ENCODE assay signal across 9 cellular contexts in genomic region chr7:54757711-54758110, GRCh38. TPM values are rescaled to one million over a fixed set of nuclear protein-coding genes. Genes with fewer than 3 reads are reported as not detected.
A peak's percentile ranks its signal among the peaks of the same experiment; 100 is the strongest.
DNase-seq lines count a peak whose midpoint lies in the region; ATAC-seq and TF ChIP-seq lines count a peak whose summit lies in the region.
"Had no signal": no experiment of that assay in that cellular context is flagged by ENCODE, and none has a peak within 500 bp of the region (broad histone marks: within the 10 kb centered on the region; RNA-seq: fewer than 3 reads in every experiment).

No MANE protein-coding gene starts in this region.

- H3K9me3 Mint-ChIP-seq in activated CD4-positive, alpha-beta T cell treated with anti-CD3 and anti-CD28 coated beads for 36 hours (ENCODE audit: low read depth): no peaks in the 10 kb centered on the region
- H3K9me3 Mint-ChIP-seq in activated T-helper 2 cell treated with anti-CD3 and anti-CD28 coated beads, Interferon-gamma antibody, Interleukin-2, Interleukin-4, amounts not matched to agents 10 μg/mL and 5 μg/mL and 100 μg/mL, durations not matched to agents 14 hours and 24 hours and 36 hours: no peaks in the 10 kb centered on the region
- H3K9me3 Mint-ChIP-seq in immature natural killer cell: no peaks in the 10 kb centered on the region

- POLR2A ChIA-PET in activated CD4-positive, alpha-beta T cell treated with anti-CD3 and anti-CD28 coated beads for 36 hours (lab: Charles Lee): no interaction called here
- POLR2A ChIA-PET in GM10248 (lab: Yijun Ruan, JAX): no interaction called here

- no peaks in the 10 kb centered on the region for H3K27me3 ChIP-seq in thoracic aorta (replicated peaks; ENCODE audit: insufficient read depth)

- intact Hi-C loops in activated CD4-positive, alpha-beta T cell treated with anti-CD3 and anti-CD28 coated beads for 36 hours (cut with DNase I, micrococcal nuclease): loop anchor here in 1 of 2 experiments (2.0 to 5.0 kb wide), 3 partner anchors 775 to 1193 kb away; partner anchors contain the start of genes MRPS17 and VOPP1
- intact Hi-C loops in activated T-helper 2 cell treated with anti-CD3 and anti-CD28 coated beads, Interferon-gamma antibody, Interleukin-2, Interleukin-4, amounts not matched to agents 10 μg/mL and 5 μg/mL and 100 μg/mL, durations not matched to agents 14 hours and 24 hours and 36 hours (cut with micrococcal nuclease): loop anchor here (2.0 to 5.0 kb wide), 4 partner anchors 31 to 1130 kb away; partner anchors contain the start of genes LANCL2 and ZNF713

- DNase-seq in activated CD4-positive, alpha-beta T cell treated with anti-CD3 and anti-CD28 coated beads for 36 hours: no peak
- DNase-seq in activated CD4-positive, alpha-beta T cell treated with anti-CD3 and anti-CD28 coated beads, Interleukin-2, amount 50 U/mL, for 4 hours: no peak
- no peak for DNase-seq in activated T-helper 2 cell treated with anti-CD3 and anti-CD28 coated beads, Interferon-gamma antibody, Interleukin-2, Interleukin-4, amounts not matched to agents 10 μg/mL and 5 μg/mL and 100 μg/mL, durations not matched to agents 14 hours and 24 hours and 36 hours (ENCODE audit: low spot score)
- no peak for DNase-seq in immature natural killer cell
- no peak for DNase-seq in thoracic aorta (ENCODE audit: low spot score)
- no peak for DNase-seq in GM10248 (ENCODE audit: extremely low spot score)
- DNase-seq in EL: no peak
- DNase-seq: AML-193 had no signal

- no peak overlapping the region for H3K27ac ChIP-seq in thoracic aorta

- ATAC-seq in activated CD4-positive, alpha-beta T cell treated with anti-CD3 and anti-CD28 coated beads for 36 hours: no peak
- no peak for ATAC-seq in thoracic aorta (ENCODE audit: insufficient number of reproducible peaks, low FRiP score, low read depth)
- no peak for ATAC-seq in HG02852 (IDR thresholded peaks at IDR 0.05; ENCODE audit: unreplicated experiment)

- H3K27ac Mint-ChIP-seq in activated CD4-positive, alpha-beta T cell treated with anti-CD3 and anti-CD28 coated beads for 36 hours: peak overlapping the region; percentile 91
- H3K27ac Mint-ChIP-seq in activated T-helper 2 cell treated with anti-CD3 and anti-CD28 coated beads, Interferon-gamma antibody, Interleukin-2, Interleukin-4, amounts not matched to agents 10 μg/mL and 5 μg/mL and 100 μg/mL, durations not matched to agents 14 hours and 24 hours and 36 hours: peak overlapping the region; percentile 94
- H3K27ac Mint-ChIP-seq in immature natural killer cell: peak overlapping the region in 3 of 6 donors; percentile 89 to 96 (median 95)

- peaks cover 20% of the 10 kb centered on the region for H3K4me1 Mint-ChIP-seq in activated CD4-positive, alpha-beta T cell treated with anti-CD3 and anti-CD28 coated beads for 36 hours
- peaks cover 33% of the 10 kb centered on the region for H3K4me1 Mint-ChIP-seq in activated T-helper 2 cell treated with anti-CD3 and anti-CD28 coated beads, Interferon-gamma antibody, Interleukin-2, Interleukin-4, amounts not matched to agents 10 μg/mL and 5 μg/mL and 100 μg/mL, durations not matched to agents 14 hours and 24 hours and 36 hours (ENCODE audit: low read depth)
- H3K4me1 Mint-ChIP-seq in immature natural killer cell: peaks cover 42 to 66% of the 10 kb centered on the region in 2 donors

- H3K27me3 Mint-ChIP-seq in activated CD4-positive, alpha-beta T cell treated with anti-CD3 and anti-CD28 coated beads for 36 hours: no peaks in the 10 kb centered on the region
- H3K27me3 Mint-ChIP-seq in activated T-helper 2 cell treated with anti-CD3 and anti-CD28 coated beads, Interferon-gamma antibody, Interleukin-2, Interleukin-4, amounts not matched to agents 10 μg/mL and 5 μg/mL and 100 μg/mL, durations not matched to agents 14 hours and 24 hours and 36 hours (ENCODE audit: low read depth): peaks cover 11% of the 10 kb centered on the region
- H3K27me3 Mint-ChIP-seq in immature natural killer cell (ENCODE audit: low read depth in 3 of 3): peaks cover 4 to 9% (median 6%) of the 10 kb centered on the region in 3 donors

- H3K4me3 Mint-ChIP-seq in activated CD4-positive, alpha-beta T cell treated with anti-CD3 and anti-CD28 coated beads for 36 hours: peak overlapping the region; percentile 91
- H3K4me3 Mint-ChIP-seq in activated T-helper 2 cell treated with anti-CD3 and anti-CD28 coated beads, Interferon-gamma antibody, Interleukin-2, Interleukin-4, amounts not matched to agents 10 μg/mL and 5 μg/mL and 100 μg/mL, durations not matched to agents 14 hours and 24 hours and 36 hours (ENCODE audit: low read depth): peak overlapping the region; percentile 100
- peak overlapping the region; percentile 96 to 99 (median 99) for H3K4me3 Mint-ChIP-seq in immature natural killer cell

- peaks cover 18 to 29% of the 10 kb centered on the region in 2 donors for H3K4me1 ChIP-seq in thoracic aorta (ENCODE audit: control insufficient read depth in 1 of 2, low read depth in 2 of 2)

- CTCF ChIA-PET in activated CD4-positive, alpha-beta T cell treated with anti-CD3 and anti-CD28 coated beads for 36 hours (lab: Charles Lee): interaction anchor here (3.8 kb wide), 1 partner anchor 498 kb away, joined by 27 read pairs; no protein-coding TSS in a partner anchor
- CTCF ChIA-PET in GM10248 (lab: Yijun Ruan, JAX): interaction anchor here (1.2 to 5.2 kb wide), 3 partner anchors 10 to 523 kb away, joined by 3 to 49 read pairs (median 9); no protein-coding TSS in a partner anchor

- H3K36me3 ChIP-seq in thoracic aorta: peaks cover 18% of the 10 kb centered on the region

- TF ChIP-seq CTCF in thoracic aorta (IDR thresholded peaks at IDR 0.05) (no peak), GM10248 (IDR thresholded peaks at IDR 0.05; ENCODE audit: control extremely low read depth, extremely low read depth, low read depth, missing control alignments) (no peak)

- H3K4me3 ChIP-seq in thoracic aorta: peak overlapping the region; percentile 98

- H3K9me3 ChIP-seq in thoracic aorta: no peaks in the 10 kb centered on the region

- peaks cover 39% of the 10 kb centered on the region for H3K36me3 Mint-ChIP-seq in activated CD4-positive, alpha-beta T cell treated with anti-CD3 and anti-CD28 coated beads for 36 hours (ENCODE audit: low read depth)
- peaks cover 48% of the 10 kb centered on the region for H3K36me3 Mint-ChIP-seq in activated T-helper 2 cell treated with anti-CD3 and anti-CD28 coated beads, Interferon-gamma antibody, Interleukin-2, Interleukin-4, amounts not matched to agents 10 μg/mL and 5 μg/mL and 100 μg/mL, durations not matched to agents 14 hours and 24 hours and 36 hours (ENCODE audit: low read depth)
- peaks cover under 1 to 12% (median 6%) of the 10 kb centered on the region in 3 donors for H3K36me3 Mint-ChIP-seq in immature natural killer cell

RNA-seq across cellular contexts. Expression of gene SEC61G, which starts 1.3 kb away (rescaled TPM):
- total RNA-seq in activated CD4-positive, alpha-beta T cell treated with anti-CD3 and anti-CD28 coated beads for 36 hours: 100 to 1,000 TPM in 1 of 2 experiments, 10 to 100 TPM in 1; 78.4 to 191 TPM
- total RNA-seq in activated T-helper 2 cell treated with anti-CD3 and anti-CD28 coated beads, Interferon-gamma antibody, Interleukin-2, Interleukin-4, amounts not matched to agents 10 μg/mL and 5 μg/mL and 100 μg/mL, durations not matched to agents 14 hours and 24 hours and 36 hours: 194 and 200 TPM in 2 replicates
- polyA plus RNA-seq in immature natural killer cell: 100 to 1,000 TPM; 259 to 302 (median 283) TPM
- 100 to 1,000 TPM; 224 to 376 TPM for total RNA-seq in thoracic aorta
